ENCODE assay signal across 30 cellular contexts in genomic region chr3:10093678-10094077, GRCh38. TPM values are rescaled to one million over a fixed set of nuclear protein-coding genes. Genes with fewer than 3 reads are reported as not detected.
"Had no signal": no experiment of that assay in that cellular context is flagged by ENCODE, and none has a peak within 500 bp of the region (broad histone marks: within the 10 kb centered on the region; RNA-seq: fewer than 3 reads in every experiment).

No MANE protein-coding gene starts in this region.

- H3K9me3 ChIP-seq: SJSA1, SK-N-SH had no signal

- H3K4me1 ChIP-seq: SJSA1 had no signal

- H3K27me3 ChIP-seq: brain microvascular endothelial cell, SJSA1 had no signal

- H3K4me3 ChIP-seq: SJSA1 had no signal

- H3K9me2 ChIP-seq: SK-N-SH had no signal

- H3K4me2 ChIP-seq: SK-N-SH had no signal

- H3K36me3 ChIP-seq: brain microvascular endothelial cell had no signal

- H3K27ac ChIP-seq: brain microvascular endothelial cell, SJSA1 had no signal

- ATAC-seq: activated CD8-positive, alpha-beta T cell treated with anti-CD3 and anti-CD28 coated beads for 36 hours; activated T-cell treated with anti-CD3 and anti-CD28 coated beads, Interleukin-2, amount 50 U/mL, for 72 hours; activated T-helper 17 cell treated with anti-CD3 and anti-CD28 coated beads, Interleukin-2, amount 50 U/mL, for 72 hours; Panc1; T-cell; T-helper 17 cell had no signal

- DNase-seq: activated CD4-positive, alpha-beta T cell treated with anti-CD3 and anti-CD28 coated beads, Interleukin-2, amount 10 ng/mL, durations not matched to agents 24 days and 14 days; activated CD4-positive, alpha-beta T cell treated with anti-CD3 and anti-CD28 coated beads, Interleukin-2, amount 50 U/mL, for 4 hours; activated CD8-positive, alpha-beta T cell treated with anti-CD3 and anti-CD28 coated beads for 36 hours; activated effector memory CD4-positive, alpha-beta T cell treated with anti-CD3 and anti-CD28 coated beads, Interleukin-2, amount 50 U/mL, for 16 hours; activated naive CD4-positive, alpha-beta T cell; activated naive CD4-positive, alpha-beta T cell treated with anti-CD3 and anti-CD28 coated beads, Interleukin-2, amount 50 U/mL, for 16 hours; activated naive CD8-positive, alpha-beta T cell treated with anti-CD3 and anti-CD28 coated beads for 36 hours; activated T-cell treated with anti-CD3 and anti-CD28 coated beads, Interleukin-2, amount 50 U/mL, for 1 hour; activated T-cell treated with anti-CD3 and anti-CD28 coated beads, Interleukin-2, amount 50 U/mL, for 72 hours; amniotic stem cell; aorta; brain microvascular endothelial cell; central memory CD4-positive, alpha-beta T cell; NCI-H1105 treated with DMSO at 0.1 percent for 48 hours; NCI-H1436 treated with DMSO at 0.1 percent for 48 hours; NCI-H1694 treated with DMSO at 0.1 percent for 48 hours; NCI-H2029; NCI-H345; NCI-H524 treated with DMSO at 0.1 percent for 48 hours; SHP77 treated with DMSO at 0.1 percent for 48 hours; SK-N-SH; T-cell; T-helper 17 cell had no signal

- H3K9ac ChIP-seq: SK-N-SH had no signal

RNA-seq across cellular contexts. Expression of gene FANCD2OS, which starts 14.4 kb away (rescaled TPM):
- total RNA-seq: activated CD4-positive, alpha-beta T cell treated with anti-CD3 and anti-CD28 coated beads, Interleukin-2, amount 10 ng/mL, durations not matched to agents 24 days and 14 days; activated CD8-positive, alpha-beta memory T cell treated with anti-CD3 and anti-CD28 coated beads for 36 hours; activated CD8-positive, alpha-beta T cell treated with anti-CD3 and anti-CD28 coated beads for 36 hours; activated naive CD8-positive, alpha-beta T cell treated with anti-CD3 and anti-CD28 coated beads for 36 hours; activated T-cell treated with anti-CD3 and anti-CD28 coated beads, Interleukin-2, amount 50 U/mL, for 72 hours; activated T-helper 17 cell treated with anti-CD3 and anti-CD28 coated beads, Interleukin-2, amount 50 U/mL, for 72 hours; aorta; M059J; NCI-H460; RPMI7951; SJSA1; T-cell; T-helper 17 cell had no signal
- polyA plus RNA-seq: aorta, SK-N-SH had no signal
